In the genomic region with DNA sequence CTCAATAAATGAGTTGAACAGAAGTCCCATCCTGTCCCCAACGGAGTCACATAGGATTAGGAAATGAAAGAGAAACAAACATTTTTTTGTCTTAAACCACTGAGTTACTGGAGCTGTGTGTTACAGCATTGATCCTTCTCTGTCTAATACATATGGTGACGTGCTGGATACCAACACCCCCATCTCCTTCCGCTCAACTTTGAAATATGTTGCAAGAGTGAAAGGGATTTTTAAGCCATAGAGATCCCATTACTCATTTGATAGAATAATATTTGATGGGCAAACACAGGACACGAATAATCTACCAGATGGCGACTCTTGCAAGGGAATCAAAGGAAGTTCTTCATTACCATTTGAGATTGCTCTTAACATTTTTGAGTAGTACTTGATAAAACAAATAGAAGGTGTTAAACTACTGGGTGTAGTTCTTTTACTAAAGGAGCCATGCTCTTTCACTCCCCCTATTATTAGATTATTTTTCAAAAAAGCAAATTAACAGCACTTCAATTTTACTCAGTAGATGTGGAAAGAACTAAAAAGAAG, we compare ENCODE assay signal across 1 cellular context.
TF ChIP-seq lines count a peak whose summit lies in the region.

No MANE protein-coding gene starts in this region.

TF ChIP-seq in GM23338, 12 proteins besides CTCF, POLR2A, EP300 and RAD21:
- TF ChIP-seq NANOG (IDR thresholded peaks at IDR 0.05; ENCODE audit: borderline replicate concordance) (no peak), EZH2phosphoT487 (IDR thresholded peaks at IDR 0.05; ENCODE audit: unreplicated experiment) (no peak), JUNB (IDR thresholded peaks at IDR 0.05; ENCODE audit: unreplicated experiment) (no peak)
